In the genomic region with DNA sequence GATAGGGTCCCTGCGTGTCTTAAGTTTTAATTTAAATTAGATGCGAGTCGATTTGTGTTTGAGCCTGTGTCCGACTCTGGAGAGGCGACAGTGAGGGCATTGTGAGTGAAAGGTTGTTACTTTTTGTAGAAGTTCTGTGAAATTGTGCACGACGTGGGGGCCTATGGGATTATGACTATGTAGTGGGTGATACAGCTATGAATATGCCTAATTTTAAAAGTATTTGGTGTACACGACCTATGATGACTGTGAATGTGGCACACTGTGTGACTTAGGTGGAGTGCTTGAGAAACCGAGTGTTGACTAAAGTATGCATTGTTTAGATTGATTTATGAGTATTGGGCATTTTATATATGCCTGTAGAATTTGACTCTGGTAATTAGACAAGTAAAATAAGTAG, we compare ENCODE assay signal across 8 cellular contexts. TPM values are rescaled to one million over a fixed set of nuclear protein-coding genes. Genes with fewer than 3 reads are reported as not detected.
DNase-seq lines count a peak whose midpoint lies in the region; ATAC-seq, FAIRE-seq and TF ChIP-seq lines count a peak whose summit lies in the region.

No MANE protein-coding gene starts in this region.

- peak overlapping the region; percentile 70 for H3K4me2 ChIP-seq in A549

- DNase-seq in A549 (ENCODE audit: low read depth in 1 of 2, low spot score in 1 of 2) (no peak), HFF-Myc (ENCODE audit: extremely low read depth, low read depth) (no peak), breast epithelium (ENCODE audit: low spot score in 2 of 2) (no peak), NCI-H226 (no peak), NCI-H146 (lab: John Stamatoyannopoulos, UW) (no peak), midbrain (lab: John Stamatoyannopoulos, UW) (no peak), GM19240 (ENCODE audit: insufficient read length, low spot score) (no peak)

- no peak for TF ChIP-seq EP300 in A549 (IDR thresholded peaks at IDR 0.05)

- intact Hi-C loops in breast epithelium (cut with DNase I; ENCODE audit: low total_unique reads), result no loop called here

- FAIRE-seq in A549 (lab: Jason Lieb, UNC), result peak; percentile 36

- no peak for TF ChIP-seq POLR2A in A549 (IDR thresholded peaks at IDR 0.05; ENCODE audit: low read length)
- TF ChIP-seq POLR2A in breast epithelium (IDR thresholded peaks at IDR 0.05), result no peak

- peak overlapping the region; percentile 83 to 89 for H3K9ac ChIP-seq in mucosa of rectum (ENCODE audit: low read depth in 1 of 2, low read length in 2 of 2)

- POLR2A ChIA-PET in A549 (lab: Yijun Ruan, JAX), result interaction anchor here (0.8 to 2.0 kb wide), 3 partner anchors 22 to 683 kb away, joined by 3 to 11 read pairs (median 6); partner anchors contain the start of genes ZNF146, ZNF461, ZNF527 and ZNF565

- peak overlapping the region; percentile 66 for H3K4me3 ChIP-seq in A549
- H3K4me3 ChIP-seq in HFF-Myc (replicated peaks; ENCODE audit: low read depth, low read length), result peak overlapping the region; percentile 81
- peak overlapping the region; percentile 70 to 87 (median 81) for H3K4me3 ChIP-seq in breast epithelium
- H3K4me3 ChIP-seq in mucosa of rectum (ENCODE audit: low read length in 2 of 2), result peak overlapping the region; percentile 89 to 99

- no peaks in the 10 kb centered on the region for H3K27me3 ChIP-seq in breast epithelium
- no peaks in the 10 kb centered on the region for H3K27me3 ChIP-seq in mucosa of rectum (ENCODE audit: control insufficient read depth in 2 of 2, insufficient read depth in 2 of 2, low read length in 2 of 2)

- TF ChIP-seq RAD21 in A549 (conservative IDR thresholded peaks at IDR 0.05 in 1 of 2, IDR thresholded peaks at IDR 0.05 in 1 of 2), result no peak

- ATAC-seq in A549, result 0 out of 6 replicates have a peak, but pooled peaks of 1 of the 2 experiments have one; percentile 1

- H3K27ac ChIP-seq in A549, result peak overlapping the region; percentile 72 to 88
- peak overlapping the region; percentile 73 to 87 for H3K27ac ChIP-seq in breast epithelium
- H3K27ac ChIP-seq in mucosa of rectum (ENCODE audit: low read depth in 2 of 2, low read length in 2 of 2), result peak overlapping the region; percentile 39 to 52

- CTCF ChIA-PET in A549 (lab: Yijun Ruan, JAX), result no interaction called here

- WGBS in A549 (ENCODE audit: missing lambda C conversion rate), result 12% methylated on average over 9 of the region's 9 CpGs

- H3K4me1 ChIP-seq in A549 (peaks cover 4% of the 10 kb centered on the region; the same call in 1 of the 3 replicates), breast epithelium (peaks cover 0 to 4% of the 10 kb centered on the region in 2 donors), mucosa of rectum (ENCODE audit: control insufficient read depth in 2 of 2, insufficient read depth in 2 of 2, low read length in 2 of 2) (peaks cover 14 to 16% of the 10 kb centered on the region in 2 donors)

- no peak for TF ChIP-seq CTCF in A549 (IDR thresholded peaks at IDR 0.05)
- no peak for TF ChIP-seq CTCF in HFF-Myc (IDR thresholded peaks at IDR 0.05; ENCODE audit: low read depth, low read length, missing control alignments)
- no peak for TF ChIP-seq CTCF in breast epithelium (IDR thresholded peaks at IDR 0.05)

- H3K36me3 ChIP-seq in breast epithelium, result peaks cover 23% of the 10 kb centered on the region
- H3K36me3 ChIP-seq in mucosa of rectum (ENCODE audit: control insufficient read depth in 2 of 2, insufficient read depth in 2 of 2, low read length in 2 of 2), result peaks cover 33% of the 10 kb centered on the region in 2 donors

- H3K9me3 ChIP-seq in A549, result peaks cover 83% of the 10 kb centered on the region
- peaks cover 13 to 30% of the 10 kb centered on the region in 2 donors for H3K9me3 ChIP-seq in breast epithelium
- H3K9me3 ChIP-seq in mucosa of rectum (ENCODE audit: control insufficient read depth in 2 of 2, low read length in 2 of 2), result peaks cover 3 to 8% of the 10 kb centered on the region in 2 donors

TF ChIP-seq in A549, 52 proteins besides CTCF, POLR2A, EP300 and RAD21:
- TF ChIP-seq TFCP2L1 (CRISPR knock-in tag; IDR thresholded peaks at IDR 0.05) (no peak), MYC (IDR thresholded peaks at IDR 0.05; ENCODE audit: borderline replicate concordance, low read length) (0 out of 2 replicates have a peak, but pooled peaks have one; percentile 27)
TF ChIP-seq in A549: peak in this region for 1.

RNA-seq across cellular contexts. Expression of gene ZNF567, which starts 0.6 kb away (rescaled TPM):
- 16.3 and 19.0 TPM in 2 replicates for polyA plus RNA-seq in A549 (2011; rRNA removed)
- 3.6 and 3.7 TPM in 2 replicates for polyA plus RNA-seq in A549 (2012; cell fraction: cytosol; rRNA removed)
- 2.3 and 4.1 TPM in 2 replicates for polyA plus RNA-seq in A549 (2012; cell fraction: nucleus; rRNA removed)
- polyA plus RNA-seq in A549 (2017; fragmentation: RNase III; extraction: RNeasy Plus Mini Kit Qiagen cat#74134 plus additional on column Dnase treatment), result 7.9 to 8.9 TPM (median 8.7 TPM) in 3 replicates
- 7.3 and 7.5 TPM in 2 replicates for polyA minus RNA-seq in A549 (2011; rRNA and poly(A)+ RNA removed)
- total RNA-seq in breast epithelium, result 10 to 100 TPM in 2 of 3 donors, 1 to 10 TPM in 1; 3.8 to 20.6 (median 15.1) TPM

RNA-seq across cellular contexts. Expression of gene ZNF461, which starts 21.4 kb away (rescaled TPM):
- polyA plus RNA-seq in A549 (2011; rRNA removed) (12.0 and 14.7 TPM in 2 replicates), A549 (2017; fragmentation: RNase III; extraction: RNeasy Plus Mini Kit Qiagen cat#74134 plus additional on column Dnase treatment) (11.1 to 12.4 TPM (median 11.2 TPM) in 3 replicates)
- polyA plus RNA-seq in A549 (2012; cell fraction: cytosol; rRNA removed), result 2.5 and 2.6 TPM in 2 replicates
- 4.2 and 7.4 TPM in 2 replicates for polyA plus RNA-seq in A549 (2012; cell fraction: nucleus; rRNA removed)
- polyA minus RNA-seq in A549 (2011; rRNA and poly(A)+ RNA removed), result 5.9 and 12.5 TPM in 2 replicates
- total RNA-seq in breast epithelium, result 10 to 100 TPM in 1 of 3 donors, 1 to 10 TPM in 2; 8.2 to 13.6 (median 9.0) TPM
